In the genomic region with DNA sequence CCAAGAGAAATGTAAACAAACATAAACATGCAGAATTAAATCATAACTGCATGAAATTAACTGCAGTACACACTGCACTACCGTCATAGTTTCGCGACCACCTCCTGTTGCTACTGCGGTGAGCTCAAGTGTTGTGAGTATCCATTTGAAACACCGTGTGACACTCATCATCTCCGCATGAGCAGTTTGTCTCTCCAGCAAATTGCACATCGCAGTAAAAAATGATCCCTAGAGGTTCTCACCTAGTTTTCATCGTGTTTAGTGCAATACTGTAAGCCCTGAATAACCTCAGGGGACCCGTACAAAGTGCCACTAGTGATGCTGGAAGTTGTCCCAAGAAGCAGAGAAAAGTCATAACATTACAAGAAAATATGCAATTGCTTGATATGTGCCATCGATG, we compare ENCODE assay signal across 9 cellular contexts.
"Had no signal": no experiment of that assay in that cellular context is flagged by ENCODE, and none has a peak within 500 bp of the region (broad histone marks: within the 10 kb centered on the region; RNA-seq: fewer than 3 reads in every experiment).

No MANE protein-coding gene starts in this region.

- H3K27me3 ChIP-seq: stomach had no signal

- ATAC-seq: activated T-cell treated with anti-CD3 and anti-CD28 coated beads, Interleukin-2, amount 50 U/mL, for 4 hours had no signal

- H3K36me3 ChIP-seq: thoracic aorta had no signal

- H3K4me3 ChIP-seq: stomach, thoracic aorta had no signal

- H3K9me3 ChIP-seq: stomach, thoracic aorta had no signal

- DNase-seq: activated CD4-positive, alpha-beta memory T cell treated with anti-CD3 and anti-CD28 coated beads for 36 hours; activated gamma-delta T cell; activated T-cell treated with anti-CD3 and anti-CD28 coated beads, Interleukin-2, amount 50 U/mL, for 4 hours; amygdala; effector memory CD4-positive, alpha-beta T cell; mesendoderm; stimulated activated CD4-positive, alpha-beta T cell treated with anti-CD3 and anti-CD28 coated beads, Interleukin-4, amount 100 ng/mL, for 1 hour; stomach had no signal

- H3K27ac ChIP-seq: stomach, thoracic aorta had no signal
